Comparison of ENCODE assay signal across 8 cellular contexts in genomic region chr4:124111922-124112321, GRCh38.
DNase-seq lines count a peak whose midpoint lies in the region; ATAC-seq, FAIRE-seq and TF ChIP-seq lines count a peak whose summit lies in the region.

No MANE protein-coding gene starts in this region.

- DNase-seq in HCT116 (ENCODE audit: low read depth, low spot score) (peak; percentile 59), NCI-H2107 treated with DMSO at 0.1 percent for 48 hours (lab: John Stamatoyannopoulos, UW; ENCODE audit: unreplicated experiment) (peak; percentile 4), K562 (ENCODE audit: extremely low read depth in 1 of 4, low spot score in 3 of 4) (peak in 2 of 4 experiments; percentile 8 to 15), islet precursor cell (peak; percentile 59), upper lobe of right lung (no peak)
- DNase-seq in activated CD4-positive, CD25-positive, alpha-beta regulatory T cell (lab: John Stamatoyannopoulos, UW) = no peak

- POLR2A ChIA-PET in HCT116 (lab: Charles Lee) = no interaction called here
- POLR2A ChIA-PET in K562 (lab: Yijun Ruan, JAX) = no interaction called here

- no peaks in the 10 kb centered on the region for H3K9me2 ChIP-seq in DOHH2 (replicated peaks; ENCODE audit: control insufficient read depth, low read length)
- no peaks in the 10 kb centered on the region for H3K9me2 ChIP-seq in HCT116 (ENCODE audit: insufficient read depth)

- no peak overlapping the region for H3K9ac ChIP-seq in HCT116 (ENCODE audit: low read length)
- H3K9ac ChIP-seq in K562 (ENCODE audit: insufficient read depth in 1 of 2, low read depth in 2 of 2, low read length in 2 of 2) = no peak overlapping the region

- RAD21 ChIA-PET in HCT116 (lab: Charles Lee; ENCODE audit: low non-redundant PET in 1 of 2, low total read pairs in 2 of 2, uncharacterized antibody in 2 of 2, unreplicated experiment in 2 of 2) = no interaction called here

- TF ChIP-seq CTCF in DOHH2 (IDR thresholded peaks at IDR 0.05; ENCODE audit: low read depth, low read length, poor library complexity, severe bottlenecking) (peak; percentile 58), HCT116 (IDR thresholded peaks at IDR 0.05 in 2 of 3, conservative IDR thresholded peaks at IDR 0.05 in 1 of 3; ENCODE audit: borderline replicate concordance in 1 of 3, insufficient read depth in 1 of 3, low read depth in 2 of 3, low read length in 2 of 3) (peak; percentile 44 to 77 (median 73); a peak in 5 of 6 replicates), K562 (IDR thresholded peaks at IDR 0.05 in 2 of 3, conservative IDR thresholded peaks at IDR 0.05 in 1 of 3; ENCODE audit: insufficient read depth in 2 of 3, low read depth in 1 of 3, low read length in 3 of 3) (peak in 1 of 3 experiments; percentile 17; a peak in 1 of 6 replicates), upper lobe of right lung (IDR thresholded peaks at IDR 0.05) (peak; percentile 64)

- H3K9me1 ChIP-seq in K562 (ENCODE audit: control insufficient read depth, insufficient read depth, low read length) = no peaks in the 10 kb centered on the region

- TF ChIP-seq RAD21 in HCT116 (IDR thresholded peaks at IDR 0.05; ENCODE audit: low read depth) (peak; percentile 89), K562 (CRISPR knock-in tag; conservative IDR thresholded peaks at IDR 0.05 in 1 of 2, IDR thresholded peaks at IDR 0.05 in 1 of 2) (peak; percentile 47 to 59)

- intact Hi-C loops in HCT116 (cut with micrococcal nuclease) = loop anchor here (1.0 to 10.0 kb wide), 5 partner anchors 339 to 1009 kb away; partner anchors contain the start of gene SPRY1
- intact Hi-C loops in K562 (cut with micrococcal nuclease) = loop anchor here (5.0 kb wide), 1 partner anchor 760 kb away; no protein-coding TSS in a partner anchor
- intact Hi-C loops in upper lobe of right lung (cut with DNase I) = loop anchor here (10.0 kb wide), 2 partner anchors 717 to 1007 kb away; partner anchors contain the start of gene SPRY1

- in situ Hi-C loops in K562 (cut with MboI) = no loop called here

- H4K20me1 ChIP-seq in DOHH2 (ENCODE audit: control insufficient read depth, insufficient read depth, low read depth, low read length) = no peaks in the 10 kb centered on the region
- no peaks in the 10 kb centered on the region for H4K20me1 ChIP-seq in HCT116 (ENCODE audit: insufficient read depth)
- no peaks in the 10 kb centered on the region for H4K20me1 ChIP-seq in K562 (replicated peaks; ENCODE audit: control insufficient read depth, insufficient read depth, low read length)

- H3K4me1 ChIP-seq in DOHH2 (ENCODE audit: control insufficient read depth, low read length) (no peaks in the 10 kb centered on the region), HCT116 (ENCODE audit: control insufficient read depth in 1 of 2, insufficient read depth in 2 of 2, low read length in 2 of 2) (no peaks in the 10 kb centered on the region), K562 (replicated peaks in 1 of 2; ENCODE audit: control insufficient read depth in 2 of 2, insufficient read depth in 2 of 2, low read length in 2 of 2) (no peaks in the 10 kb centered on the region), upper lobe of right lung (no peaks in the 10 kb centered on the region)

- H3K9me3 ChIP-seq in DOHH2 (ENCODE audit: control insufficient read depth, insufficient read depth, low read length) (no peaks in the 10 kb centered on the region), HCT116 (ENCODE audit: control insufficient read depth in 1 of 2, insufficient read depth in 1 of 2, low read depth in 1 of 2, low read length in 2 of 2) (no peaks in the 10 kb centered on the region), K562 (replicated peaks; ENCODE audit: control insufficient read depth, insufficient read depth, low read depth, low read length) (no peaks in the 10 kb centered on the region), upper lobe of right lung (no peaks in the 10 kb centered on the region)

- no peaks in the 10 kb centered on the region for H3K79me2 ChIP-seq in DOHH2 (ENCODE audit: control insufficient read depth, low read length)
- H3K79me2 ChIP-seq in HCT116 (ENCODE audit: insufficient read depth, low read length) = no peaks in the 10 kb centered on the region
- H3K79me2 ChIP-seq in K562 (ENCODE audit: control insufficient read depth, insufficient read depth, low read length) = no peaks in the 10 kb centered on the region

- no peak overlapping the region for H3K27ac ChIP-seq in DOHH2 (ENCODE audit: low read depth, low read length)
- no peak overlapping the region for H3K27ac ChIP-seq in HCT116 (ENCODE audit: low read depth, low read length)
- H3K27ac ChIP-seq in K562 (ENCODE audit: extremely low read depth, low read depth, low read length) = no peak overlapping the region
- H3K27ac ChIP-seq in upper lobe of right lung = peak overlapping the region; percentile 0

- ATAC-seq in HCT116 (peak; percentile 74; the same call in 1 of the 2 replicates), K562 (no peak), upper lobe of right lung (peak; percentile 79), GM21367 (IDR thresholded peaks at IDR 0.05; ENCODE audit: unreplicated experiment) (no peak)

- no peak for FAIRE-seq in K562 (lab: Jason Lieb, UNC)

- H3K36me3 ChIP-seq in DOHH2 (ENCODE audit: control insufficient read depth, low read length) (no peaks in the 10 kb centered on the region), HCT116 (ENCODE audit: control insufficient read depth in 1 of 2, insufficient read depth in 2 of 2, low read length in 2 of 2) (no peaks in the 10 kb centered on the region), K562 (ENCODE audit: control insufficient read depth, insufficient read depth, low read length) (no peaks in the 10 kb centered on the region), upper lobe of right lung (no peaks in the 10 kb centered on the region)

- H3K4me3 ChIP-seq in DOHH2 (ENCODE audit: low read length) = no peak overlapping the region
- H3K4me3 ChIP-seq in HCT116 (replicated peaks in 1 of 2; ENCODE audit: low read depth in 1 of 2, low read length in 2 of 2) = no peak overlapping the region
- H3K4me3 ChIP-seq in K562 = no peak overlapping the region
- H3K4me3 ChIP-seq in upper lobe of right lung = no peak overlapping the region

- 0% methylated on average over 2 of the region's 2 CpGs for WGBS in K562 (ENCODE audit: insufficient coverage, low coverage, missing lambda C conversion rate)

- H3F3A ChIP-seq in DOHH2 (ENCODE audit: control insufficient read depth, insufficient read depth) = no peaks in the 10 kb centered on the region

- CTCF ChIA-PET in HCT116 (lab: Charles Lee) (interaction anchor here (1.1 kb wide), 1 partner anchor 339 kb away, joined by 6 read pairs; no protein-coding TSS in a partner anchor), K562 (lab: Yijun Ruan, JAX; ENCODE audit: low intra/inter-chr PET ratio) (no interaction called here)

- H3K27me3 ChIP-seq in DOHH2 (ENCODE audit: control insufficient read depth, low read length) (0 out of 2 replicates have a peak, but pooled peaks cover 6% of the 10 kb centered on the region), HCT116 (ENCODE audit: insufficient read depth, low read length) (no peaks in the 10 kb centered on the region), K562 (ENCODE audit: control insufficient read depth in 2 of 2, insufficient read depth in 2 of 2, low read length in 2 of 2) (no peaks in the 10 kb centered on the region), upper lobe of right lung (no peaks in the 10 kb centered on the region)

- TF ChIP-seq POLR2A in HCT116 (IDR thresholded peaks at IDR 0.05; ENCODE audit: borderline replicate concordance, extremely low read depth, insufficient read depth, insufficient read length) (no peak), K562 (conservative IDR thresholded peaks at IDR 0.05) (no peak)

- BruUV-seq in HCT116 (replicated peaks; lab: Mats Ljungman, UMichigan) (no TSS peak), K562 (replicated peaks; lab: Mats Ljungman, UMichigan) (no TSS peak)

- no peak overlapping the region for H3K4me2 ChIP-seq in DOHH2 (ENCODE audit: low read length)
- no peak overlapping the region for H3K4me2 ChIP-seq in HCT116 (ENCODE audit: low read length)
- H3K4me2 ChIP-seq in K562 (ENCODE audit: insufficient read depth, low read length) = no peak overlapping the region

- H2AFZ ChIP-seq in HCT116 (ENCODE audit: low read depth, low read length, poor library complexity, severe bottlenecking) (peak overlapping the region; percentile 10), K562 (ENCODE audit: low read depth, low read length) (no peak overlapping the region)

- TF ChIP-seq EP300 in K562 (IDR thresholded peaks at IDR 0.05; ENCODE audit: low read length) = no peak

TF ChIP-seq in HCT116, 20 proteins besides CTCF, POLR2A, EP300 and RAD21 (continues in another document):
- no peak for TF ChIP-seq POLR2AphosphoS5 (IDR thresholded peaks at IDR 0.05; ENCODE audit: low read depth, low read length)
- TF ChIP-seq JUND (IDR thresholded peaks at IDR 0.05) = no peak

TF ChIP-seq in K562, 482 proteins besides CTCF, POLR2A, EP300 and RAD21 (continues in another document):
- TF ChIP-seq CBFB (CRISPR knock-in tag; IDR thresholded peaks at IDR 0.05) (no peak), NFE2 (IDR thresholded peaks at IDR 0.05; ENCODE audit: low read depth) (no peak), SMC3 (conservative IDR thresholded peaks at IDR 0.05; ENCODE audit: insufficient read depth, low read depth, low read length) (no peak), NEUROD1 (IDR thresholded peaks at IDR 0.05; ENCODE audit: borderline replicate concordance, low read depth, low read length, partially characterized antibody) (no peak), ZNF740 (CRISPR knock-in tag; IDR thresholded peaks at IDR 0.05) (no peak), ZNF740 (tag; IDR thresholded peaks at IDR 0.05) (no peak), CREBBP (IDR thresholded peaks at IDR 0.05; ENCODE audit: low read depth, low read length) (no peak), FUS (optimal IDR thresholded peaks at IDR 0.05; ENCODE audit: low read depth, low read length) (no peak), ZNF174 (CRISPR knock-in tag; IDR thresholded peaks at IDR 0.05) (no peak)

Comparison
In these comparisons a context has a peak if more than half of its experiments do, and no peak if none do; other contexts are left out.
1. ATAC-seq: peak in HCT116 (single experiment) and upper lobe of right lung (single experiment); none in K562 (single experiment) and GM21367 (single experiment).
2. DNase-seq: peak in HCT116 (single experiment), NCI-H2107 treated with DMSO at 0.1 percent for 48 hours (single experiment) and islet precursor cell (single experiment); none in upper lobe of right lung (single experiment) and activated CD4-positive, CD25-positive, alpha-beta regulatory T cell (0 of 4).